In the genomic region with DNA sequence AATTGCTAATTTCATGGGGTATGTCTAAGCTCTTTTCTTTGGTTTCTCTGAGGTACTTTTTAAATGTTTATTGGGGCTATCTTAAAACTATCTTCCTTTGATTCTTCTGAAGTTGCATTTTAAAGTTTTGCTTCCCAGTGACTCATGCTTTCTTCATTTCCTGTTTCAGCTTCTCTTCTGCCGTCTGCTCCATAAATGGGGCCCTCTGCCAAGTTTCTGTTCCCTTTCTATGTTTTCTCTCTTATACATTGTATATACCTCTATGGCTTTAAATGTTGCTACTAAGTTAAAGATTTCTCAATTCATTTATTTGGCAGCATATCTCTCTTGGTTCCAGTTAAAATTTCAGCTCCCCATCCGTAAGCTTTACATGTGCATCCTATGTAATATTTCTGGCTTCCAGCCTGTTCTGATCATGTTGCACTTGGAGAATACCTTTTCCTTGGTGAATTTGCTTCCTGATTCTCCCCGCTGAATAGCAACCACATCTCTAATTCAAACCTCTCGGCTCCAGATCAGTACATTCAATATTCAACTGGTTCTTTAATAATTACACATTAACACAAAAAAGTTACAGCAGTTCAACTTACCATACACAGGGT, we compare ENCODE assay signal across 8 cellular contexts.
DNase-seq lines count a peak whose midpoint lies in the region; ATAC-seq and TF ChIP-seq lines count a peak whose summit lies in the region.

No MANE protein-coding gene starts in this region.

- POLR2A ChIA-PET in T-cell (lab: Charles Lee), result interaction anchor here in 1 of 2 donors (0.6 kb wide), 1 partner anchor 123 kb away, joined by 8 read pairs; no protein-coding TSS in a partner anchor

- DNase-seq in DND-41 (peak; percentile 51), T-cell (peak in 3 of 34 experiments; percentile 2 to 23 (median 4)), globus pallidus (ENCODE audit: low spot score) (peak; percentile 45), upper lobe of right lung (no peak), retina (no peak), NCI-H345 (lab: John Stamatoyannopoulos, UW) (no peak)

- TF ChIP-seq CTCF in DND-41 (IDR thresholded peaks at IDR 0.05; ENCODE audit: borderline replicate concordance, extremely low read depth, low read length, poor library complexity, severe bottlenecking), result no peak
- no peak for TF ChIP-seq CTCF in upper lobe of right lung (IDR thresholded peaks at IDR 0.05)

- H3K36me3 Mint-ChIP-seq in T-cell, result no peaks in the 10 kb centered on the region

- no peaks in the 10 kb centered on the region for H3K27me3 Mint-ChIP-seq in T-cell

- H3K9me3 Mint-ChIP-seq in T-cell, result no peaks in the 10 kb centered on the region

- H3K9ac ChIP-seq in DND-41 (ENCODE audit: low read depth, low read length), result peak overlapping the region; percentile 27; the same call in 1 of the 2 replicates

- H3K79me2 ChIP-seq in DND-41 (ENCODE audit: insufficient read depth, low read length), result no peaks in the 10 kb centered on the region

- ATAC-seq in DND-41 (ENCODE audit: insufficient read depth, low read depth), result peak; percentile 76
- ATAC-seq in GM19467 (IDR thresholded peaks at IDR 0.05; ENCODE audit: unreplicated experiment), result peak; percentile 59
- ATAC-seq in HG03460 (IDR thresholded peaks at IDR 0.05; ENCODE audit: unreplicated experiment), result peak; percentile 79
- peak in 3 of 4 experiments; percentile 18 to 44 (median 44) for ATAC-seq in T-cell (replicated peaks in 1 of 4)
- ATAC-seq in upper lobe of right lung, result peak; percentile 81

- H4K20me1 ChIP-seq in DND-41 (ENCODE audit: insufficient read depth, low read length), result no peaks in the 10 kb centered on the region

- H3K36me3 ChIP-seq in DND-41 (ENCODE audit: insufficient read depth, low read length) (no peaks in the 10 kb centered on the region), upper lobe of right lung (no peaks in the 10 kb centered on the region)

- H3K27me3 ChIP-seq in DND-41 (ENCODE audit: insufficient read depth, low read length, poor library complexity) (no peaks in the 10 kb centered on the region), upper lobe of right lung (no peaks in the 10 kb centered on the region)

- intact Hi-C loops in upper lobe of right lung (cut with DNase I), result no loop called here

- CTCF ChIA-PET in T-cell (lab: Charles Lee), result no interaction called here

- H3K4me2 ChIP-seq in DND-41 (ENCODE audit: insufficient read depth, low read length), result peak overlapping the region; percentile 35

- H3K9me3 ChIP-seq in DND-41 (ENCODE audit: insufficient read depth, low read length, severe bottlenecking), result no peaks in the 10 kb centered on the region
- H3K9me3 ChIP-seq in upper lobe of right lung, result no peaks in the 10 kb centered on the region

- H3K4me1 Mint-ChIP-seq in T-cell, result peaks cover 30 to 36% (median 36%) of the 10 kb centered on the region in 3 donors

- H2AFZ ChIP-seq in DND-41 (ENCODE audit: low read depth, low read length), result peak overlapping the region; percentile 58

- H3K27ac Mint-ChIP-seq in T-cell, result peak overlapping the region; percentile 0 to 34

- H3K27ac ChIP-seq in DND-41 (ENCODE audit: low read length) (peak overlapping the region; percentile 75), upper lobe of right lung (no peak overlapping the region)

- no peak overlapping the region for H3K4me3 Mint-ChIP-seq in T-cell

- H3K4me3 ChIP-seq in DND-41 (ENCODE audit: low read depth in 1 of 2, low read length in 2 of 2) (peak overlapping the region in 1 of 2 experiments; percentile 17; a peak in 1 of 4 replicates), upper lobe of right lung (no peak overlapping the region)

- peaks cover 44% of the 10 kb centered on the region for H3K4me1 ChIP-seq in DND-41 (ENCODE audit: insufficient read depth, low read length)
- H3K4me1 ChIP-seq in upper lobe of right lung, result no peaks in the 10 kb centered on the region

Comparison
In these comparisons a context has a peak if more than half of its experiments do, and no peak if none do; other contexts are left out.
1. DNase-seq: peak in DND-41 (single experiment) and globus pallidus (single experiment); none in upper lobe of right lung (single experiment), retina (single experiment) and NCI-H345 (single experiment).
2. Peak in every context shown above with its lines, with median percentiles within 50 percentile points of each other: ATAC-seq.